In the genomic region with DNA sequence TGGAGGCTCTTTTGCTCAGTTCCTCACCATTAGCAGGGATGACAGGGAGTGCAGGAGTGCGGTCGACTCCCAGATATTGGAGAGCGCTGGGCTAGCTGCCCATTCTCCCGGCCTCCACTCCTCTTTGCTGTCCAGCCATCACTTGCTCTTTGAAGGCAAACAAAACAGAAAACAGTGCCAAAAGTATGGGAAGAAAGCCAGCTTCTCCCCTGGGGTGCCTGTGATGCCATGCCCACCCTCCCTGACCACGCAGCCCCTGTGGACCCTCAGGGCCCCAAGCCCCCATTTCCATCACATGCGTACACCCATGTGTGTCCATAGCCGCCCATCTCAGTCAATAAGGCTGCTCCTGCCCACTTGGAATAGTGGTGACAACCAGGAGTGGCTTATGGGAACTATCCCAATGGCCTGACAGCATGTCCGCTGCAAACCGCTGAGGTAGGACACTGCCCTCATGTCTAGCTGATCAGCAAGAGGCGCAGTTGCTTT, we compare ENCODE assay signal across 20 cellular contexts. TPM values are rescaled to one million over a fixed set of nuclear protein-coding genes. Genes with fewer than 3 reads are reported as not detected.
"Had no signal": no experiment of that assay in that cellular context is flagged by ENCODE, and none has a peak within 500 bp of the region (broad histone marks: within the 10 kb centered on the region; RNA-seq: fewer than 3 reads in every experiment).

No MANE protein-coding gene starts in this region.

- DNase-seq: activated B cell treated with CpG ODN at 0.5 μM for 24 hours; activated CD4-positive, alpha-beta T cell treated with anti-CD3 and anti-CD28 coated beads for 48 hours; activated CD8-positive, alpha-beta memory T cell treated with anti-CD3 and anti-CD28 coated beads, Interleukin-2, amount 50 U/mL, for 4 hours; activated CD8-positive, alpha-beta T cell treated with anti-CD3 and anti-CD28 coated beads for 36 hours; activated naive CD4-positive, alpha-beta T cell treated with Interleukin-2 at 50 U/mL for 16 hours; endodermal cell; left colon; mammary epithelial cell; naive B cell; stimulated activated CD4-positive, alpha-beta T cell treated with anti-CD3 and anti-CD28 coated beads, Interleukin-15, amount 100 ng/mL, for 24 hours; stimulated activated CD4-positive, alpha-beta T cell treated with anti-CD3 and anti-CD28 coated beads, Interleukin-4, amount 100 ng/mL, for 1 hour; stimulated activated naive B cell treated with anti-CD40 and anti-IgM and Interleukin-4, amounts not matched to agents 10 μg/mL and 1 μg/mL and 100 μg/mL, for 72 hours; T-helper 2 cell; transverse colon had no signal

- H3K27me3 ChIP-seq: ascending aorta, breast epithelium, gastroesophageal sphincter, transverse colon had no signal

- H3K4me1 ChIP-seq: ascending aorta, breast epithelium, gastroesophageal sphincter, transverse colon had no signal

- H3K4me3 ChIP-seq: ascending aorta, breast epithelium, gastroesophageal sphincter, skin epidermis, transverse colon had no signal

- H3K27ac ChIP-seq: ascending aorta, breast epithelium, gastroesophageal sphincter, neutrophil, skin epidermis, transverse colon had no signal

- ATAC-seq: activated CD8-positive, alpha-beta T cell treated with anti-CD3 and anti-CD28 coated beads for 36 hours; gastroesophageal sphincter; left colon; stimulated activated naive B cell treated with anti-CD40 and anti-IgM and Interleukin-4, amounts not matched to agents 10 μg/mL and 1 μg/mL and 100 μg/mL, for 72 hours had no signal

- H3K36me3 ChIP-seq: ascending aorta, breast epithelium, gastroesophageal sphincter, neutrophil, transverse colon had no signal

- H3K9me3 ChIP-seq: neutrophil, transverse colon had no signal

RNA-seq across cellular contexts. Expression of gene MAPT, which starts 30.0 kb away (rescaled TPM):
- total RNA-seq: dermis microvascular lymphatic vessel endothelial cell had no signal
